Comparison of ENCODE assay signal across 1 cellular context in the genomic region with DNA sequence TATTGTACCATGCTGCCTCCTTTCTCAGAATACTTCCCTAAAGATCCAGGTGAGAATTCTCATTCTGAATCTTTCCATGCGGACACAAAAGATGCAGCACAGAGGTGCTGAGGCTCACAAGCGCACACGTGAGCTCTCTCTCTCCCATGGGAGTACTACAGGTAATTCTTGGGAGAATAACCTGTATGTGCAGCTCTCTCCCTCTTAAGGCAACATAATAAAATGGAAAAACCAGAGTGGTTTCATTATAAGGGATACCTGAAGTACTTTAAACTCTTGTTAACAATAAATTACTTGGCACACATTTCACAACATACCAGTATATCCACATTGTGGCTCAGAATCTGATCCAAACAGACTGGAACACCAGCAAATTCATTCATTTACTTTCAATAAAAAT.
TF ChIP-seq lines count a peak whose summit lies in the region.

No MANE protein-coding gene starts in this region.

TF ChIP-seq in WTC11, 78 proteins besides CTCF, POLR2A, EP300 and RAD21 (continued from another document):
- TF ChIP-seq, protein P1, sequence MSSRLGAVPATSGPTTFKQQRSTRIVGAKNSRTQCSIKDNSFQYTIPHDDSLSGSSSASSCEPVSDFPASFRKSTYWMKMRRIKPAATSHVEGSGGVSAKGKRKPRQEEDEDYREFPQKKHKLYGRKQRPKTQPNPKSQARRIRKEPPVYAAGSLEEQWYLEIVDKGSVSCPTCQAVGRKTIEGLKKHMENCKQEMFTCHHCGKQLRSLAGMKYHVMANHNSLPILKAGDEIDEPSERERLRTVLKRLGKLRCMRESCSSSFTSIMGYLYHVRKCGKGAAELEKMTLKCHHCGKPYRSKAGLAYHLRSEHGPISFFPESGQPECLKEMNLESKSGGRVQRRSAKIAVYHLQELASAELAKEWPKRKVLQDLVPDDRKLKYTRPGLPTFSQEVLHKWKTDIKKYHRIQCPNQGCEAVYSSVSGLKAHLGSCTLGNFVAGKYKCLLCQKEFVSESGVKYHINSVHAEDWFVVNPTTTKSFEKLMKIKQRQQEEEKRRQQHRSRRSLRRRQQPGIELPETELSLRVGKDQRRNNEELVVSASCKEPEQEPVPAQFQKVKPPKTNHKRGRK (CRISPR knock-in tag; IDR thresholded peaks at IDR 0.05; ENCODE audit: borderline replicate concordance): no peak
- no peak for TF ChIP-seq FOXJ3 (CRISPR knock-in tag; IDR thresholded peaks at IDR 0.05; ENCODE audit: borderline replicate concordance)
- TF ChIP-seq SMAD3 (CRISPR knock-in tag; IDR thresholded peaks at IDR 0.05; ENCODE audit: borderline replicate concordance): no peak
- no peak for TF ChIP-seq SP1 (CRISPR knock-in tag; conservative IDR thresholded peaks at IDR 0.05)
TF ChIP-seq in WTC11: peak in this region for 0.
